Comparison of ENCODE assay signal across 8 cellular contexts in genomic region chr22:37904572-37905533, GRCh38. TPM values are rescaled to one million over a fixed set of nuclear protein-coding genes. Genes with fewer than 3 reads are reported as not detected.
A peak's percentile ranks its signal among the peaks of the same experiment; 100 is the strongest.
DNase-seq lines count a peak whose midpoint lies in the region; ATAC-seq, FAIRE-seq and TF ChIP-seq lines count a peak whose summit lies in the region.

No MANE protein-coding gene starts in this region.

- ATAC-seq in GM21717 (IDR thresholded peaks at IDR 0.05; ENCODE audit: unreplicated experiment) = no peak

- H3K27ac Mint-ChIP-seq in endodermal cell = peak overlapping the region; percentile 76

- H3K4me2 ChIP-seq in SK-N-SH = peak overlapping the region; percentile 71

- peak overlapping the region; percentile 62 for H3K4me3 Mint-ChIP-seq in endodermal cell

- FAIRE-seq in GM12891 (lab: Jason Lieb, UNC) = peak; percentile 56

- peak in 1 of 2 experiments; percentile 24; a peak in 1 of 4 replicates for TF ChIP-seq EP300 in SK-N-SH (IDR thresholded peaks at IDR 0.05; ENCODE audit: borderline replicate concordance in 1 of 2, low read depth in 1 of 2, low read length in 1 of 2)

- POLR2A ChIA-PET in SK-N-SH (lab: Yijun Ruan, JAX) = interaction anchor here (0.6 to 1.4 kb wide), 4 partner anchors 8 to 29 kb away, joined by 3 to 9 read pairs (median 4); no protein-coding TSS in a partner anchor

- peaks cover 5% of the 10 kb centered on the region for H3K36me3 Mint-ChIP-seq in endodermal cell (ENCODE audit: low read depth)

- intact Hi-C loops in uterus (cut with DNase I; ENCODE audit: low total_unique reads) = no loop called here

- H3K9me2 ChIP-seq in SK-N-SH = no peaks in the 10 kb centered on the region

- TF ChIP-seq RAD21 in SK-N-SH (IDR thresholded peaks at IDR 0.05; ENCODE audit: low read length) = no peak

- peaks cover 9% of the 10 kb centered on the region for H3K27me3 Mint-ChIP-seq in endodermal cell (ENCODE audit: insufficient read depth)

- peak overlapping the region; percentile 80 for H2AFZ ChIP-seq in SK-N-SH (ENCODE audit: low read depth)

- 47% methylated on average over 7 of the region's 10 CpGs for WGBS in SK-N-SH (ENCODE audit: low lambda C conversion rate)
- WGBS in endodermal cell (ENCODE audit: insufficient coverage in 1 of 2, insufficient read length in 1 of 2), 2 experiments = 91 to 96% methylated on average over 4 to 10 of the region's 10 CpGs

- H3K4me1 ChIP-seq in SK-N-SH (ENCODE audit: control insufficient read depth in 1 of 2, insufficient read depth in 2 of 2, low read depth in 1 of 2, low read length in 1 of 2) = peaks cover 9 to 18% of the 10 kb centered on the region in 2 experiments; a peak in 3 of 4 replicates
- H3K4me1 ChIP-seq in endodermal cell (ENCODE audit: control insufficient read depth, insufficient read depth, low read length) = no peaks in the 10 kb centered on the region
- peaks cover 0 to 5% of the 10 kb centered on the region in 2 donors for H3K4me1 ChIP-seq in uterus

- peaks cover 19% of the 10 kb centered on the region for H3K4me1 Mint-ChIP-seq in endodermal cell

- H4K20me1 ChIP-seq in SK-N-SH (ENCODE audit: insufficient read depth) = peaks cover 19% of the 10 kb centered on the region

- H3K79me2 ChIP-seq in SK-N-SH (ENCODE audit: insufficient read depth) = peaks cover 36% of the 10 kb centered on the region

- peak overlapping the region; percentile 62 to 68; a peak in 3 of 4 replicates for H3K4me3 ChIP-seq in SK-N-SH (ENCODE audit: low read depth in 2 of 2, low read length in 1 of 2)
- H3K4me3 ChIP-seq in endodermal cell (ENCODE audit: low read length) = no peak overlapping the region
- H3K4me3 ChIP-seq in uterus = peak overlapping the region in 1 of 2 donors; percentile 50

- no peak for TF ChIP-seq POLR2A in GM12891 (IDR thresholded peaks at IDR 0.05; ENCODE audit: low read depth, low read length)
- TF ChIP-seq POLR2A in uterus (IDR thresholded peaks at IDR 0.05) = peak in 1 of 2 donors; percentile 53

- H3K36me3 ChIP-seq in SK-N-SH (replicated peaks in 1 of 2; ENCODE audit: control insufficient read depth in 1 of 2, insufficient read depth in 2 of 2, low read length in 1 of 2) (no peaks in the 10 kb centered on the region), endodermal cell (ENCODE audit: control insufficient read depth, insufficient read depth, low read length) (no peaks in the 10 kb centered on the region), uterus (no peaks in the 10 kb centered on the region)

- CTCF ChIA-PET in SK-N-SH (lab: Yijun Ruan, JAX) = interaction anchor here (0.9 to 1.7 kb wide), 6 partner anchors 10 to 88 kb away, joined by 3 to 8 read pairs (median 3); no protein-coding TSS in a partner anchor

- H3K9me3 Mint-ChIP-seq in endodermal cell = no peaks in the 10 kb centered on the region

- H3K27me3 ChIP-seq in SK-N-SH (ENCODE audit: insufficient read depth) (no peaks in the 10 kb centered on the region), endodermal cell (ENCODE audit: control insufficient read depth, insufficient read depth, low read length, poor library complexity, severe bottlenecking) (no peaks in the 10 kb centered on the region), uterus (no peaks in the 10 kb centered on the region)

- peak overlapping the region; percentile 81 for H3K9ac ChIP-seq in SK-N-SH
- H3K9ac ChIP-seq in endodermal cell (ENCODE audit: extremely low read depth, low read length, poor library complexity, severe bottlenecking) = no peak overlapping the region

- TF ChIP-seq CTCF in 22Rv1 (IDR thresholded peaks at IDR 0.05) (no peak), SK-N-SH (IDR thresholded peaks at IDR 0.05) (no peak), endodermal cell (conservative IDR thresholded peaks at IDR 0.05) (no peak), uterus (IDR thresholded peaks at IDR 0.05) (no peak)

- H3K27ac ChIP-seq in 22Rv1 (peak overlapping the region; percentile 67), SK-N-SH (ENCODE audit: low read depth in 2 of 2, low read length in 1 of 2) (peak overlapping the region; percentile 62 to 96), endodermal cell (ENCODE audit: low read depth, low read length) (peak overlapping the region; percentile 63), uterus (peak overlapping the region; percentile 94 to 98)

- DNase-seq in GM12891 (ENCODE audit: insufficient read length, low spot score) (no peak), SK-N-SH (peak; percentile 58), endodermal cell (peak; percentile 74), midbrain (lab: John Stamatoyannopoulos, UW) (peak; percentile 68), uterus (peak; percentile 83 to 93), NCI-H146 (lab: John Stamatoyannopoulos, UW) (no peak)

- H3K9me3 ChIP-seq in SK-N-SH (no peaks in the 10 kb centered on the region), endodermal cell (ENCODE audit: control insufficient read depth, low read length) (no peaks in the 10 kb centered on the region), uterus (no peaks in the 10 kb centered on the region)

- peaks cover 18% of the 10 kb centered on the region for H3F3A ChIP-seq in SK-N-SH (replicated peaks; ENCODE audit: insufficient read depth)

TF ChIP-seq in GM12891, 5 proteins besides CTCF, POLR2A, EP300 and RAD21:
- TF ChIP-seq POLR2AphosphoS5 (IDR thresholded peaks at IDR 0.05; ENCODE audit: low read depth, low read length) = no peak
- no peak for TF ChIP-seq SPI1 (IDR thresholded peaks at IDR 0.05; ENCODE audit: low read depth, low read length)
- TF ChIP-seq TAF1 (IDR thresholded peaks at IDR 0.05; ENCODE audit: low read depth, low read length) = no peak

TF ChIP-seq in SK-N-SH, 30 proteins besides CTCF, POLR2A, EP300 and RAD21 (continues in another document):
- no peak; the same call in 1 of the 2 replicates for TF ChIP-seq RXRA (IDR thresholded peaks at IDR 0.05; ENCODE audit: borderline replicate concordance, low read depth)
- TF ChIP-seq ELF1 (IDR thresholded peaks at IDR 0.05) = no peak
- no peak for TF ChIP-seq ZBTB33 (IDR thresholded peaks at IDR 0.05; ENCODE audit: borderline replicate concordance, low read depth)
- no peak for TF ChIP-seq SIN3A (IDR thresholded peaks at IDR 0.05; ENCODE audit: borderline replicate concordance, low read depth, low read length)
- no peak for TF ChIP-seq TAF1 (IDR thresholded peaks at IDR 0.05; ENCODE audit: borderline replicate concordance, low read depth, low read length)
- TF ChIP-seq POLR2AphosphoS5 (IDR thresholded peaks at IDR 0.05; ENCODE audit: low read depth, low read length) = peak; percentile 41; the same call in 1 of the 2 replicates

RNA-seq across cellular contexts. Expression of gene MICALL1, which starts 1.2 kb away (rescaled TPM):
- 6.9 TPM for polyA plus RNA-seq in GM12891 (2012; ENCODE audit: low read depth, missing spikeins)
- polyA plus RNA-seq in SK-N-SH (2012; rRNA removed) = 12.9 and 15.2 TPM in 2 replicates
- 6.2 and 12.1 TPM in 2 replicates for polyA plus RNA-seq in SK-N-SH (2012; cell fraction: cytosol; rRNA removed)
- 26.6 and 28.9 TPM in 2 replicates for polyA plus RNA-seq in SK-N-SH (2012; cell fraction: nucleus; rRNA removed)
- 10 to 100 TPM; 33.5 to 36.6 TPM for total RNA-seq in endodermal cell
- 28.1 TPM for polyA plus RNA-seq in endodermal cell (2013, experiment 1 of 2)
- polyA plus RNA-seq in endodermal cell (2013, experiment 2 of 2) = 24.7 TPM
- total RNA-seq in uterus = 10 to 100 TPM in 3 of 4 donors, 1 to 10 TPM in 1; 7.4 to 96.6 (median 46.6) TPM

RNA-seq across cellular contexts. Expression of gene C22orf23, which starts 48.5 kb away (rescaled TPM):
- polyA plus RNA-seq in GM12891 (2012; ENCODE audit: low read depth, missing spikeins) = 0.14 TPM
- 0.33 and 0.45 TPM in 2 replicates for polyA plus RNA-seq in SK-N-SH (2012; rRNA removed)
- polyA plus RNA-seq in SK-N-SH (2012; cell fraction: cytosol; rRNA removed) = 0.26 and 0.33 TPM in 2 replicates
- polyA plus RNA-seq in SK-N-SH (2012; cell fraction: nucleus; rRNA removed) = 0.38 and 0.50 TPM in 2 replicates
- total RNA-seq in endodermal cell = under 1 TPM; 0.29 to 0.44 TPM
- 1.4 TPM for polyA plus RNA-seq in endodermal cell (2013, experiment 1 of 2)
- polyA plus RNA-seq in endodermal cell (2013, experiment 2 of 2) = 1.1 TPM
- total RNA-seq in uterus = under 1 TPM in 2 of 4 donors, not detected in 2; 0.40 to 0.76 TPM

RNA-seq across cellular contexts. Expression of gene POLR2F, which starts 48.6 kb away (rescaled TPM):
- polyA plus RNA-seq in GM12891 (2012; ENCODE audit: low read depth, missing spikeins) = 84.4 TPM
- polyA plus RNA-seq in SK-N-SH (2012; rRNA removed) = 146 and 255 TPM in 2 replicates
- polyA plus RNA-seq in SK-N-SH (2012; cell fraction: cytosol; rRNA removed) = 167 and 182 TPM in 2 replicates
- 64.9 and 117 TPM in 2 replicates for polyA plus RNA-seq in SK-N-SH (2012; cell fraction: nucleus; rRNA removed)
- total RNA-seq in endodermal cell = 100 to 1,000 TPM in 1 of 2 donors, 10 to 100 TPM in 1; 98.0 to 105 TPM
- 122 TPM for polyA plus RNA-seq in endodermal cell (2013, experiment 1 of 2)
- 100 TPM for polyA plus RNA-seq in endodermal cell (2013, experiment 2 of 2)
- total RNA-seq in uterus = 10 to 100 TPM; 31.5 to 63.8 (median 43.3) TPM

RNA-seq across cellular contexts. Expression of gene EIF3L, which starts 55.6 kb away (rescaled TPM):
- polyA plus RNA-seq in GM12891 (2012; ENCODE audit: low read depth, missing spikeins) = 1,013 TPM
- 478 and 642 TPM in 2 replicates for polyA plus RNA-seq in SK-N-SH (2012; rRNA removed)
- 510 and 587 TPM in 2 replicates for polyA plus RNA-seq in SK-N-SH (2012; cell fraction: cytosol; rRNA removed)
- 152 and 266 TPM in 2 replicates for polyA plus RNA-seq in SK-N-SH (2012; cell fraction: nucleus; rRNA removed)
- total RNA-seq in endodermal cell = 100 to 1,000 TPM; 469 to 541 TPM
- 523 TPM for polyA plus RNA-seq in endodermal cell (2013, experiment 1 of 2)
- 462 TPM for polyA plus RNA-seq in endodermal cell (2013, experiment 2 of 2)
- total RNA-seq in uterus = 100 to 1,000 TPM; 290 to 559 (median 413) TPM

Comparison
In these comparisons a context has a peak if more than half of its experiments do, and no peak if none do; other contexts are left out.
1. DNase-seq: peak in SK-N-SH (single experiment), endodermal cell (single experiment), midbrain (single experiment) and uterus (2 of 2); none in GM12891 (single experiment) and NCI-H146 (single experiment).
2. Peak in every context shown above with its lines, with median percentiles within 50 percentile points of each other: H3K27ac ChIP-seq.